Comparison of ENCODE assay signal across 19 cellular contexts in the genomic region with DNA sequence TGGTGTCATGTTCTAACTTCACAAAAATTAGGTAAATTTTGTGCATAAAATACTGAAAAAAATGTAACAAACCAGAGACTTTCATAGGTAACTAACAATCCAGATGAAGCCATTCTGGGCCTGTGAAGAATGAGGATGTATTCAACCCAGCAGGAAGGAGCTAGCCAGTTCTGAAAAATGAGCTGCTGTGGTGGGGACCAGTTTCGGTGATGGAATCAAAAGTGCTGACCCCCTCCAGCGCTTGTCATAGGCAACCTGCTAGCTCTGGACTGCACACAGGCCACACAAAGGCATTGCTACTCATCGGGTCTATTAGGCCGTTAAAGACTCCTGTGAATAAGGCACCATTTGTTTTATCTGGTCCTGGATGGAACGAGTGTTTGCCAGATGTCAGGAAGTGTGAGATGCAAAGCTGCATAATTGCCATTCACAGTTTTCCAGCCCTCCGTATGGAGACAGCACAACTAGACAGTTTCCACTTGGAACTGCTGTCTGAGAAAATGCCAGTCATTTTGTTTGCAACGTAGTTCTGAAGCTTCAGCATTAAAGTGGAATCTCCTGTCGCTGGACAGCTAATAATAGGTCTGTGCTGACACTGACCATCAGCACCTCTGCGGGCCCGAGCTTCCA. TPM values are rescaled to one million over a fixed set of nuclear protein-coding genes. Genes with fewer than 3 reads are reported as not detected.
DNase-seq lines count a peak whose midpoint lies in the region; ATAC-seq and TF ChIP-seq lines count a peak whose summit lies in the region.
"Had no signal": no experiment of that assay in that cellular context is flagged by ENCODE, and none has a peak within 500 bp of the region (broad histone marks: within the 10 kb centered on the region; RNA-seq: fewer than 3 reads in every experiment).

No MANE protein-coding gene starts in this region.

- H3K4me1 ChIP-seq in parathyroid adenoma: no peaks in the 10 kb centered on the region

- no peak overlapping the region for H3K4me2 ChIP-seq in parathyroid adenoma (ENCODE audit: low read length)

- no peaks in the 10 kb centered on the region for H3K79me2 ChIP-seq in parathyroid adenoma

- no peak overlapping the region for H3K4me3 ChIP-seq in parathyroid adenoma (ENCODE audit: low read depth, low read length)

- no peaks in the 10 kb centered on the region for H3K9me3 ChIP-seq in parathyroid adenoma (ENCODE audit: control insufficient read depth, low read length)

- H3K36me3 ChIP-seq in parathyroid adenoma (ENCODE audit: control insufficient read depth, insufficient read depth, low read length): no peaks in the 10 kb centered on the region

- no peak for TF ChIP-seq CTCF in parathyroid adenoma (IDR thresholded peaks at IDR 0.05)

- H3K27ac ChIP-seq in parathyroid adenoma: no peak overlapping the region
- H3K27ac ChIP-seq: 22Rv1, C4-2B, RWPE1 had no signal

- DNase-seq in NCI-H146 (lab: John Stamatoyannopoulos, UW): peak; percentile 53
- DNase-seq in NCI-H146 treated with DMSO at 0.1 percent for 48 hours (lab: John Stamatoyannopoulos, UW; ENCODE audit: unreplicated experiment): no peak
- DNase-seq in NCI-H2227 (lab: John Stamatoyannopoulos, UW; ENCODE audit: unreplicated experiment): peak; percentile 42
- no peak for DNase-seq in left cardiac atrium
- no peak for DNase-seq in stimulated activated naive CD8-positive, alpha-beta T cell treated with anti-CD3 and anti-CD28 coated beads, Interleukin-15, Interleukin-2, amounts not matched to agents 100 U/mL and 50 U/mL, for 24 hours
- DNase-seq: AML-193, DND-41, KBM-7, NCI-H1105 treated with DMSO at 0.1 percent for 48 hours, NCI-H1930, NCI-H69, SIG-M5 had no signal

- H3K9ac ChIP-seq in parathyroid adenoma: no peak overlapping the region

- intact Hi-C loops in left cardiac atrium (cut with DNase I): no loop called here

- ATAC-seq in SK-N-SH treated with all-trans-retinoic acid at 6 μM for 48 hours: peak; percentile 22; the same call in 1 of the 3 replicates
- no peak for ATAC-seq in GM18873 (IDR thresholded peaks at IDR 0.05; ENCODE audit: low FRiP score, unreplicated experiment)
- ATAC-seq in left cardiac atrium: no peak
- ATAC-seq in stimulated activated naive CD8-positive, alpha-beta T cell treated with anti-CD3 and anti-CD28 coated beads, Interleukin-15, Interleukin-2, amounts not matched to agents 100 U/mL and 50 U/mL, for 24 hours: no peak
- ATAC-seq: HepG2 had no signal

- no peaks in the 10 kb centered on the region for H3K27me3 ChIP-seq in parathyroid adenoma (ENCODE audit: control insufficient read depth, insufficient read depth, low read length)

- peak overlapping the region; percentile 69 for H2AFZ ChIP-seq in parathyroid adenoma

TF ChIP-seq in SK-N-SH treated with all-trans-retinoic acid at 6 μM for 48 hours, 23 proteins besides CTCF, POLR2A, EP300 and RAD21:
- peak; percentile 40; the same call in 1 of the 2 replicates for TF ChIP-seq TCF4 (CRISPR knock-in tag; IDR thresholded peaks at IDR 0.05; ENCODE audit: borderline replicate concordance)
- no peak for TF ChIP-seq BACH2 (CRISPR knock-in tag; IDR thresholded peaks at IDR 0.05; ENCODE audit: borderline replicate concordance)

RNA-seq across cellular contexts. Expression of a gene that starts 3.3 kb away (rescaled TPM):
- under 1 TPM; 0.31 to 0.44 TPM for total RNA-seq in left cardiac atrium
- total RNA-seq: HepG2 had no signal

Comparison
In these comparisons a context has a peak if more than half of its experiments do, and no peak if none do; other contexts are left out.
1. DNase-seq: peak in NCI-H146 (single experiment) and NCI-H2227 (single experiment); none in NCI-H146 treated with DMSO at 0.1 percent for 48 hours (single experiment), left cardiac atrium (single experiment) and stimulated activated naive CD8-positive, alpha-beta T cell treated with anti-CD3 and anti-CD28 coated beads, Interleukin-15, Interleukin-2, amounts not matched to agents 100 U/mL and 50 U/mL, for 24 hours (single experiment).